23 cellular contexts compared by ENCODE assay signal in the genomic region with DNA sequence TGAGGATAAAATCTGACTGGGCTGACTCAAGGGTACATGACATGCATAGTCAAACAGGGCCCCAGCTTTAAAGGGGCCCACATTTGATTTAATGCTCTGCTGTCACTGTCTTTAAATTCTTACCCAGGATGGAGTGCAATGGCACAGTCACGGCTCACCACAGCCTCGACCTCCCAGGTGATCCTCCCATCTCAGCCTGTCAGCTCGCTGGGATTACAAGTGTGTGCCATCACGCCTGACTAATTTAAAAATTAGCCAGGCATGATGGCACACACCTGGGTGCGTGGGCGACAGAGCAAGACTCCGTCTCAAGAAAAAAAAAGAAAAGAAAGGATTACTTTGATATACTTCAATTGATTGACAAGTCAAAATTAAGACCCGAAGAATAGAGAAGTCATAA. TPM values are rescaled to one million over a fixed set of nuclear protein-coding genes. Genes with fewer than 3 reads are reported as not detected.
DNase-seq lines count a peak whose midpoint lies in the region; ATAC-seq and TF ChIP-seq lines count a peak whose summit lies in the region.
"Had no signal": no experiment of that assay in that cellular context is flagged by ENCODE, and none has a peak within 500 bp of the region (broad histone marks: within the 10 kb centered on the region; RNA-seq: fewer than 3 reads in every experiment).

No MANE protein-coding gene starts in this region.

- H3K4me1 ChIP-seq in neutrophil (ENCODE audit: control insufficient read depth in 1 of 2, insufficient read depth in 1 of 2, low read depth in 1 of 2, low read length in 1 of 2), result peaks cover 88 to 90% of the 10 kb centered on the region in 2 experiments
- H3K4me1 ChIP-seq in stomach, result peaks cover 0 to 5% (median 0%) of the 10 kb centered on the region in 4 donors
- H3K4me1 ChIP-seq: suprapubic skin, uterus had no signal

- TF ChIP-seq CTCF in neutrophil (IDR thresholded peaks at IDR 0.05), result no peak
- TF ChIP-seq CTCF in stomach (IDR thresholded peaks at IDR 0.05), result no peak

- no peak for TF ChIP-seq EP300 in stomach (IDR thresholded peaks at IDR 0.05)

- H3K9me3 ChIP-seq in neutrophil (no peaks in the 10 kb centered on the region), stomach (no peaks in the 10 kb centered on the region)
- H3K9me3 ChIP-seq: body of pancreas, esophagus squamous epithelium, suprapubic skin, uterus had no signal

- peak; percentile 17 for DNase-seq in DMS79 (lab: John Stamatoyannopoulos, UW)
- DNase-seq in DMS79 treated with DMSO at 0.1 percent for 48 hours (lab: John Stamatoyannopoulos, UW), result no peak
- DNase-seq in stomach, result no peak
- DNase-seq in globus pallidus (ENCODE audit: low spot score), result no peak
- DNase-seq: activated CD8-positive, alpha-beta memory T cell treated with anti-CD3 and anti-CD28 coated beads, Interleukin-2, amount 10 ng/mL, durations not matched to agents 7 days and 5 days; activated naive CD8-positive, alpha-beta T cell treated with anti-CD3 and anti-CD28 coated beads, Interleukin-2, amount 10 ng/mL, durations not matched to agents 7 days and 5 days; body of pancreas; effector memory CD4-positive, alpha-beta T cell; esophagus squamous epithelium; IMR-90; NCI-H1417 treated with DMSO at 0.1 percent for 48 hours; NCI-H526; Right ventricle myocardium superior; SW 1271; uterus had no signal

- no peak for TF ChIP-seq POLR2A in stomach (IDR thresholded peaks at IDR 0.05)

- 76 to 79% (median 79%) methylated on average over 8 of the region's 8 CpGs for WGBS in stomach, 5 donors

- intact Hi-C loops in stomach (cut with DNase I; ENCODE audit: low total_unique reads), result no loop called here

- ATAC-seq in HG02610 (IDR thresholded peaks at IDR 0.05; ENCODE audit: unreplicated experiment), result peak; percentile 31
- ATAC-seq in HG03565 (IDR thresholded peaks at IDR 0.05; ENCODE audit: unreplicated experiment), result peak; percentile 17
- ATAC-seq in GM19452 (IDR thresholded peaks at IDR 0.05; ENCODE audit: unreplicated experiment), result no peak
- ATAC-seq: activated CD8-positive, alpha-beta memory T cell treated with anti-CD3 and anti-CD28 coated beads, Interleukin-2, amount 10 ng/mL, durations not matched to agents 7 days and 5 days; body of pancreas; sciatic nerve had no signal

- H3K36me3 ChIP-seq in neutrophil (no peaks in the 10 kb centered on the region), stomach (no peaks in the 10 kb centered on the region)
- H3K36me3 ChIP-seq: esophagus squamous epithelium, suprapubic skin, uterus had no signal

- H3K4me3 ChIP-seq in neutrophil (ENCODE audit: low read depth in 1 of 2, low read length in 1 of 2) (peak overlapping the region in 1 of 2 experiments; percentile 25), stomach (no peak overlapping the region)
- H3K4me3 ChIP-seq: body of pancreas, esophagus squamous epithelium, suprapubic skin, uterus had no signal

- peak overlapping the region; percentile 82 for H3K27ac ChIP-seq in neutrophil
- H3K27ac ChIP-seq in stomach, result no peak overlapping the region
- H3K27ac ChIP-seq: 22Rv1, body of pancreas, esophagus squamous epithelium, suprapubic skin, uterus had no signal

- no peaks in the 10 kb centered on the region for H3K27me3 ChIP-seq in neutrophil
- H3K27me3 ChIP-seq in stomach, result no peaks in the 10 kb centered on the region
- H3K27me3 ChIP-seq: body of pancreas, esophagus squamous epithelium, suprapubic skin, uterus had no signal

RNA-seq across cellular contexts. Expression of a gene that starts 9.2 kb away (rescaled TPM):
- total RNA-seq in stomach, result 10 to 100 TPM in 2 of 5 donors, under 1 TPM in 1, not detected in 2; 0.87 to 38.2 (median 23.5) TPM
- polyA plus RNA-seq in stomach, result 1 to 10 TPM; 4.7 to 9.5 (median 7.2) TPM
- total RNA-seq: activated CD8-positive, alpha-beta memory T cell treated with anti-CD3 and anti-CD28 coated beads, Interleukin-2, amount 10 ng/mL, durations not matched to agents 7 days and 5 days; MCF 10A had no signal
- polyA plus RNA-seq: IMR-90 had no signal
